22 cellular contexts compared by ENCODE assay signal in the genomic region with DNA sequence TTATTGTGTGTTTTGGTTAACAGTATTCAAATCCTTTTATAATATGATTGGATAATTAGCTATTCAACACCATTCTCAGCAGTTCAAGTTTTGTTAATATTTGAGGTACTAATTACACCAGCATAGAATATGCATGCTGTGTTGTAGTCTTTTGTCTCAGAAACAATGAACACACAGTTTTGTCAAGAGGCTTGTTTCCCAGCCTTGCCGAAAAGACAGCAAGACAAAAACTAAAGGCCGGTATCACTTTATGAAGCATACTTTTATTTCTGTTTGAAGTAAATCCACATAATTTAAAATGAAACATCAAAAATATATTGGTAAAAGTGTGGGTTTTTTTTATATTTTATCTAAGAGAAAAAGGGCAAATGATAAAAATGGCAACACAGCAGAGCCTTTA.
"Had no signal": no experiment of that assay in that cellular context is flagged by ENCODE, and none has a peak within 500 bp of the region (broad histone marks: within the 10 kb centered on the region; RNA-seq: fewer than 3 reads in every experiment).

No MANE protein-coding gene starts in this region.

- FAIRE-seq: astrocyte had no signal

- DNase-seq: activated CD4-positive, alpha-beta T cell treated with anti-CD3 and anti-CD28 coated beads for 1 hour; activated CD4-positive, alpha-beta T cell treated with anti-CD3 and anti-CD28 coated beads, Interleukin-2, amount 50 U/mL, for 1 hour; activated CD8-positive, alpha-beta T cell treated with anti-CD3 and anti-CD28 coated beads, Interleukin-2, amount 10 ng/mL, durations not matched to agents 7 days and 5 days; activated gamma-delta T cell treated with Interleukin-2 at 50 U/mL for 16 hours; activated T-cell treated with anti-CD3 and anti-CD28 coated beads, Interleukin-2, amount 50 U/mL, for 1 hour; colonic mucosa; esophagus squamous epithelium; heart left ventricle; islet precursor cell; left cardiac atrium; lower lobe of right lung; natural killer cell; stimulated activated CD4-positive, alpha-beta T cell treated with anti-CD3 and anti-CD28 coated beads, Interleukin-1b, Interleukin-23, amount 100 ng/mL, for 48 hours; stimulated activated naive CD8-positive, alpha-beta T cell treated with anti-CD3 and anti-CD28 coated beads, Interleukin-15, amount 100 ng/mL, for 72 hours; T-helper 1 cell; trophoblast cell had no signal

- H3K27me3 Mint-ChIP-seq: activated naive CD8-positive, alpha-beta T cell; central memory CD8-positive, alpha-beta T cell; stimulated activated naive CD8-positive, alpha-beta T cell treated with anti-CD3 and anti-CD28 coated beads, Interleukin-15, amount 100 ng/mL, for 72 hours had no signal

- H3K27ac Mint-ChIP-seq: activated CD8-positive, alpha-beta T cell treated with anti-CD3 and anti-CD28 coated beads, Interleukin-2, amount 10 ng/mL, durations not matched to agents 7 days and 5 days; activated naive CD8-positive, alpha-beta T cell; mesothelial cell of epicardium; natural killer cell; stimulated activated naive CD8-positive, alpha-beta T cell treated with anti-CD3 and anti-CD28 coated beads, Interleukin-15, amount 100 ng/mL, for 72 hours had no signal

- H3K4me3 Mint-ChIP-seq: activated CD8-positive, alpha-beta T cell treated with anti-CD3 and anti-CD28 coated beads, Interleukin-2, amount 10 ng/mL, durations not matched to agents 7 days and 5 days; activated naive CD8-positive, alpha-beta T cell; central memory CD8-positive, alpha-beta T cell; mesothelial cell of epicardium; natural killer cell; stimulated activated effector memory CD8-positive, alpha-beta T cell treated with anti-CD3 and anti-CD28 coated beads, Interleukin-12 subunit alpha, Interleukin-12 subunit beta, amount 100 ng/mL, for 72 hours; stimulated activated naive CD8-positive, alpha-beta T cell treated with anti-CD3 and anti-CD28 coated beads, Interleukin-15, amount 100 ng/mL, for 72 hours had no signal

- H3K9me3 Mint-ChIP-seq: central memory CD8-positive, alpha-beta T cell; mesothelial cell of epicardium; natural killer cell; stimulated activated effector memory CD8-positive, alpha-beta T cell treated with anti-CD3 and anti-CD28 coated beads, Interleukin-12 subunit alpha, Interleukin-12 subunit beta, amount 100 ng/mL, for 72 hours; stimulated activated naive CD8-positive, alpha-beta T cell treated with anti-CD3 and anti-CD28 coated beads, Interleukin-15, amount 100 ng/mL, for 72 hours had no signal

- ATAC-seq: activated CD8-positive, alpha-beta T cell treated with anti-CD3 and anti-CD28 coated beads, Interleukin-2, amount 10 ng/mL, durations not matched to agents 7 days and 5 days; gastroesophageal sphincter; lower lobe of right lung; natural killer cell; stimulated activated effector memory CD8-positive, alpha-beta T cell treated with anti-CD3 and anti-CD28 coated beads, Interleukin-12 subunit alpha, Interleukin-12 subunit beta, amount 100 ng/mL, for 72 hours; stimulated activated naive CD8-positive, alpha-beta T cell treated with anti-CD3 and anti-CD28 coated beads, Interleukin-15, amount 100 ng/mL, for 72 hours had no signal
